Comparison of ENCODE assay signal across 1 cellular context in the genomic region with DNA sequence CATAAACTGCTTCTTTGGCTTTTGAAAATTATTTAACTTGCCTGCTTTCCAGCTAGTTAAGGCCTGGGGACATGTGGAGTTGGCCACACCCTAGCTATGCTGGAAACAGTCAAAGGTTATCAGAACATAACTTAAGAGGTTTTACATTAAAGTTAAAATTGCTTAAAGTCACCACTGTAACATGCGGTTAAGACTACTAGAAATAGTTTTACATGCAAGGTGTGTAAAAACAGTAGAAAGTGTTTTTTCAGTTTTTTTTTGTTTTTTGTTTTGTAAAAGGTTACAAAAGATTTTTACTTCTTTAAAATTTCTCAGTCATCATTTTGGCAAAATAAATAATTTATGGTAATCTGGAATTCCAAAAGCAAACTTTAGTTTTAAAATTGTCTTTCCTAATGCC.
TF ChIP-seq lines count a peak whose summit lies in the region.

No MANE protein-coding gene starts in this region.

TF ChIP-seq in HEK293, 187 proteins besides CTCF, POLR2A, EP300 and RAD21 (continued from another document):
- TF ChIP-seq, protein P1, sequence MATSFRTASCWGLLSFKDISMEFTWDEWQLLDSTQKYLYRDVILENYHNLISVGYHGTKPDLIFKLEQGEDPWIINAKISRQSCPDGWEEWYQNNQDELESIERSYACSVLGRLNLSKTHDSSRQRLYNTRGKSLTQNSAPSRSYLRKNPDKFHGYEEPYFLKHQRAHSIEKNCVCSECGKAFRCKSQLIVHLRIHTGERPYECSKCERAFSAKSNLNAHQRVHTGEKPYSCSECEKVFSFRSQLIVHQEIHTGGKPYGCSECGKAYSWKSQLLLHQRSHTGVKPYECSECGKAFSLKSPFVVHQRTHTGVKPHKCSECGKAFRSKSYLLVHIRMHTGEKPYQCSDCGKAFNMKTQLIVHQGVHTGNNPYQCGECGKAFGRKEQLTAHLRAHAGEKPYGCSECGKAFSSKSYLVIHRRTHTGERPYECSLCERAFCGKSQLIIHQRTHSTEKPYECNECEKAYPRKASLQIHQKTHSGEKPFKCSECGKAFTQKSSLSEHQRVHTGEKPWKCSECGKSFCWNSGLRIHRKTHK (tag by site-specific recombination; IDR thresholded peaks at IDR 0.05) = no peak
- TF ChIP-seq, protein P2, sequence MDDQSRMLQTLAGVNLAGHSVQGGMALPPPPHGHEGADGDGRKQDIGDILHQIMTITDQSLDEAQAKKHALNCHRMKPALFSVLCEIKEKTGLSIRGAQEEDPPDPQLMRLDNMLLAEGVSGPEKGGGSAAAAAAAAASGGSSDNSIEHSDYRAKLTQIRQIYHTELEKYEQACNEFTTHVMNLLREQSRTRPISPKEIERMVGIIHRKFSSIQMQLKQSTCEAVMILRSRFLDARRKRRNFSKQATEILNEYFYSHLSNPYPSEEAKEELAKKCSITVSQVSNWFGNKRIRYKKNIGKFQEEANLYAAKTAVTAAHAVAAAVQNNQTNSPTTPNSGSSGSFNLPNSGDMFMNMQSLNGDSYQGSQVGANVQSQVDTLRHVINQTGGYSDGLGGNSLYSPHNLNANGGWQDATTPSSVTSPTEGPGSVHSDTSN (CRISPR knock-in tag; IDR thresholded peaks at IDR 0.05) = no peak
- TF ChIP-seq YY1 (tag by site-specific recombination; IDR thresholded peaks at IDR 0.05) (no peak), ZBTB49 (tag by site-specific recombination; IDR thresholded peaks at IDR 0.05; ENCODE audit: low read depth) (no peak), ZSCAN23 (tag by site-specific recombination; IDR thresholded peaks at IDR 0.05) (no peak), ZNF239 (tag by site-specific recombination; IDR thresholded peaks at IDR 0.05) (no peak), ZBTB8A (tag by site-specific recombination; IDR thresholded peaks at IDR 0.05) (no peak), ZNF37A (tag by site-specific recombination; IDR thresholded peaks at IDR 0.05) (no peak)
- TF ChIP-seq, protein P3, sequence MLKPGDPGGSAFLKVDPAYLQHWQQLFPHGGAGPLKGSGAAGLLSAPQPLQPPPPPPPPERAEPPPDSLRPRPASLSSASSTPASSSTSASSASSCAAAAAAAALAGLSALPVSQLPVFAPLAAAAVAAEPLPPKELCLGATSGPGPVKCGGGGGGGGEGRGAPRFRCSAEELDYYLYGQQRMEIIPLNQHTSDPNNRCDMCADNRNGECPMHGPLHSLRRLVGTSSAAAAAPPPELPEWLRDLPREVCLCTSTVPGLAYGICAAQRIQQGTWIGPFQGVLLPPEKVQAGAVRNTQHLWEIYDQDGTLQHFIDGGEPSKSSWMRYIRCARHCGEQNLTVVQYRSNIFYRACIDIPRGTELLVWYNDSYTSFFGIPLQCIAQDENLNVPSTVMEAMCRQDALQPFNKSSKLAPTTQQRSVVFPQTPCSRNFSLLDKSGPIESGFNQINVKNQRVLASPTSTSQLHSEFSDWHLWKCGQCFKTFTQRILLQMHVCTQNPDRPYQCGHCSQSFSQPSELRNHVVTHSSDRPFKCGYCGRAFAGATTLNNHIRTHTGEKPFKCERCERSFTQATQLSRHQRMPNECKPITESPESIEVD (tag by site-specific recombination; IDR thresholded peaks at IDR 0.05) = peak; percentile 97
- TF ChIP-seq, protein P4, sequence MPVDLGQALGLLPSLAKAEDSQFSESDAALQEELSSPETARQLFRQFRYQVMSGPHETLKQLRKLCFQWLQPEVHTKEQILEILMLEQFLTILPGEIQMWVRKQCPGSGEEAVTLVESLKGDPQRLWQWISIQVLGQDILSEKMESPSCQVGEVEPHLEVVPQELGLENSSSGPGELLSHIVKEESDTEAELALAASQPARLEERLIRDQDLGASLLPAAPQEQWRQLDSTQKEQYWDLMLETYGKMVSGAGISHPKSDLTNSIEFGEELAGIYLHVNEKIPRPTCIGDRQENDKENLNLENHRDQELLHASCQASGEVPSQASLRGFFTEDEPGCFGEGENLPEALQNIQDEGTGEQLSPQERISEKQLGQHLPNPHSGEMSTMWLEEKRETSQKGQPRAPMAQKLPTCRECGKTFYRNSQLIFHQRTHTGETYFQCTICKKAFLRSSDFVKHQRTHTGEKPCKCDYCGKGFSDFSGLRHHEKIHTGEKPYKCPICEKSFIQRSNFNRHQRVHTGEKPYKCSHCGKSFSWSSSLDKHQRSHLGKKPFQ (tag by site-specific recombination; IDR thresholded peaks at IDR 0.05) = no peak
